Comparison of ENCODE assay signal across 15 cellular contexts in the genomic region with DNA sequence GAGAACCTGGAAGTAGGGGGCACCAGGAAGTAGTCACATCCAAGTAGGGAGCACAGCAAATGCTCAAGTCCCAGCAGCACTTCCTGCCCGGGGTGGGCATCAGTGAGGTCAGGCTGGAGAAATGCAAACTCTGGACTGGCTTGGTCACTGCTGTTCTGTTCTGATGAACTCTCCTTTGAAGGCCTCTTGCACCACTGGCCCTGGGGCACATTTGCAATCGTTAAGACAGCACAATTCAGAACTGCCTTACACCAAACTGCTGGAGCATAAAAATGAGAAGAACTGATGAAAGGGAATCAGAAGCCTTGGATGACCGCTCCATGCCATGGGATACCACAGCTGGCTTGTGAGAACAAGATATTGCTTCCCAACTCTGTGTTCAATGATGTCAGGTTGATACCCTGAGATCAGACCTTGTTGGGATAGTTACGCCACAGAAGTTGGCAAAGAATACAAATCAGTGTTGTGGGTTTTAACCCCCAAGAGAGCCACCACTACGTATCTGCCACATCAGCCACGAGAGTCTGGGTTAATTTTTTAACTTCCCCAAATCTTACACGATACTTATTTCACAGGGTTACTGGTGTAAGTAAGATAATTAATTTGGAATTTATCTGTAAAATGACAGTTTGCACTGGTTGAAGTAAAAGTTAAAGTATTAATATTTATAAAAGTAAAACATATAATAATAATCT. TPM values are rescaled to one million over a fixed set of nuclear protein-coding genes. Genes with fewer than 3 reads are reported as not detected.
DNase-seq lines count a peak whose midpoint lies in the region; ATAC-seq and TF ChIP-seq lines count a peak whose summit lies in the region.
"Had no signal": no experiment of that assay in that cellular context is flagged by ENCODE, and none has a peak within 500 bp of the region (broad histone marks: within the 10 kb centered on the region; RNA-seq: fewer than 3 reads in every experiment).

No MANE protein-coding gene starts in this region.

- H3K79me1 ChIP-seq in trophoblast cell (ENCODE audit: low read length) = no peaks in the 10 kb centered on the region

- no peak overlapping the region for H3K18ac ChIP-seq in trophoblast cell (ENCODE audit: low read length)

- no peak overlapping the region for H3K4me3 Mint-ChIP-seq in GM23338
- no peak overlapping the region for H3K4me3 Mint-ChIP-seq in activated CD4-positive, alpha-beta T cell treated with anti-CD3 and anti-CD28 coated beads for 36 hours
- H3K4me3 Mint-ChIP-seq: activated naive CD4-positive, alpha-beta T cell treated with anti-CD3 and anti-CD28 coated beads for 36 hours; nephron progenitor cell had no signal

- H2BK120ac ChIP-seq in trophoblast cell (ENCODE audit: insufficient read depth, low read length, poor library complexity) = no peak overlapping the region

- no peak overlapping the region for H2BK5ac ChIP-seq in trophoblast cell (ENCODE audit: low read depth, low read length, poor library complexity)

- H3K27ac Mint-ChIP-seq in GM23338 = no peak overlapping the region; the same call in 1 of the 2 replicates
- no peak overlapping the region for H3K27ac Mint-ChIP-seq in activated CD4-positive, alpha-beta T cell treated with anti-CD3 and anti-CD28 coated beads for 36 hours
- H3K27ac Mint-ChIP-seq: activated naive CD4-positive, alpha-beta T cell treated with anti-CD3 and anti-CD28 coated beads for 36 hours; nephron progenitor cell had no signal

- H4K8ac ChIP-seq in trophoblast cell (ENCODE audit: low read depth, low read length) = no peak overlapping the region

- TF ChIP-seq POLR2A in NB4 (IDR thresholded peaks at IDR 0.05; ENCODE audit: extremely low read depth, insufficient read length) = no peak

- H3K36me3 ChIP-seq in GM23338 (ENCODE audit: insufficient read depth) = no peaks in the 10 kb centered on the region
- H3K36me3 ChIP-seq in trophoblast cell (ENCODE audit: control insufficient read depth in 1 of 2, insufficient read depth in 2 of 2, low read length in 2 of 2) = no peaks in the 10 kb centered on the region
- H3K36me3 ChIP-seq: MG63 had no signal

- H4K91ac ChIP-seq in trophoblast cell (ENCODE audit: low read depth, low read length) = no peak overlapping the region

- DNase-seq in GM23338 (ENCODE audit: low spot score) = no peak
- DNase-seq in NB4 (ENCODE audit: low read depth) = peak; percentile 50
- peak; percentile 77 for DNase-seq in epithelial cell of proximal tubule (ENCODE audit: low read depth)
- peak; percentile 56 to 59 for DNase-seq in trophoblast cell
- no peak for DNase-seq in NCI-H2171 (lab: John Stamatoyannopoulos, UW)
- DNase-seq in GM10266 (ENCODE audit: extremely low spot score) = no peak
- DNase-seq in activated CD4-positive, alpha-beta T cell treated with anti-CD3 and anti-CD28 coated beads for 36 hours = no peak
- no peak for DNase-seq in coronary artery (ENCODE audit: low spot score)
- DNase-seq: activated CD4-positive, alpha-beta T cell treated with anti-CD3 and anti-CD28 coated beads for 4 hours; activated CD8-positive, alpha-beta memory T cell treated with anti-CD3 and anti-CD28 coated beads, Interleukin-2, amount 50 U/mL, for 48 hours; activated naive CD4-positive, alpha-beta T cell treated with anti-CD3 and anti-CD28 coated beads for 36 hours; erythroblast; MG63; NCI-H2107; nephron progenitor cell had no signal

- H2AK5ac ChIP-seq in trophoblast cell (ENCODE audit: low read length) = no peak overlapping the region

- POLR2A ChIA-PET in activated CD4-positive, alpha-beta T cell treated with anti-CD3 and anti-CD28 coated beads for 36 hours (lab: Charles Lee) = no interaction called here

- no peak overlapping the region for H3K4me2 ChIP-seq in GM23338
- no peak overlapping the region for H3K4me2 ChIP-seq in trophoblast cell (ENCODE audit: low read length)

- H3K27me3 Mint-ChIP-seq in GM23338 (ENCODE audit: insufficient read depth, low read depth, poor library complexity) = no peaks in the 10 kb centered on the region
- H3K27me3 Mint-ChIP-seq in activated CD4-positive, alpha-beta T cell treated with anti-CD3 and anti-CD28 coated beads for 36 hours = no peaks in the 10 kb centered on the region

- no peak overlapping the region for H3K23ac ChIP-seq in trophoblast cell (ENCODE audit: low read length)

- H3K9me3 ChIP-seq in trophoblast cell (ENCODE audit: insufficient read depth, low read depth, low read length) = peaks cover 2% of the 10 kb centered on the region

- no peak for TF ChIP-seq CTCF in GM23338 (conservative IDR thresholded peaks at IDR 0.05; ENCODE audit: low read depth in 2 of 2)
- TF ChIP-seq CTCF in NB4 (IDR thresholded peaks at IDR 0.05; ENCODE audit: low read depth, low read length) = no peak
- TF ChIP-seq CTCF in epithelial cell of proximal tubule (conservative IDR thresholded peaks at IDR 0.05; ENCODE audit: low read depth, low read length) = no peak
- TF ChIP-seq CTCF in GM10266 (IDR thresholded peaks at IDR 0.05; ENCODE audit: control insufficient read depth, insufficient read depth, low read depth, missing control alignments) = no peak
- no peak for TF ChIP-seq CTCF in coronary artery (IDR thresholded peaks at IDR 0.05)

- H2AFZ ChIP-seq in GM23338 (peak overlapping the region; percentile 63; the same call in 1 of the 2 replicates), trophoblast cell (ENCODE audit: insufficient read depth, low read length, poor library complexity) (no peak overlapping the region)

- H3K4me3 ChIP-seq in GM23338 = no peak overlapping the region
- no peak overlapping the region for H3K4me3 ChIP-seq in NB4 (ENCODE audit: low read depth, low read length)
- H3K4me3 ChIP-seq in epithelial cell of proximal tubule (ENCODE audit: low read depth, low read length) = no peak overlapping the region
- no peak overlapping the region for H3K4me3 ChIP-seq in trophoblast cell (ENCODE audit: low read depth, low read length)
- no peak overlapping the region for H3K4me3 ChIP-seq in coronary artery
- H3K4me3 ChIP-seq: MG63 had no signal

- peaks cover 9% of the 10 kb centered on the region; the same call in 2 of the 3 replicates for H3K4me1 Mint-ChIP-seq in GM23338
- H3K4me1 Mint-ChIP-seq in activated CD4-positive, alpha-beta T cell treated with anti-CD3 and anti-CD28 coated beads for 36 hours = no peaks in the 10 kb centered on the region

- ATAC-seq in GM23338 = no peak; the same call in 2 of the 3 replicates
- no peak for ATAC-seq in activated CD4-positive, alpha-beta T cell treated with anti-CD3 and anti-CD28 coated beads for 36 hours

- H3K14ac ChIP-seq in trophoblast cell (ENCODE audit: low read length) = no peak overlapping the region

- H4K12ac ChIP-seq in trophoblast cell (ENCODE audit: low read depth, low read length) = no peak overlapping the region

- H3K27ac ChIP-seq in GM23338 (ENCODE audit: low read depth) (no peak overlapping the region), trophoblast cell (ENCODE audit: low read depth, low read length) (no peak overlapping the region), coronary artery (no peak overlapping the region)

- no peaks in the 10 kb centered on the region for H3K9me3 Mint-ChIP-seq in GM23338
- H3K9me3 Mint-ChIP-seq in activated CD4-positive, alpha-beta T cell treated with anti-CD3 and anti-CD28 coated beads for 36 hours (ENCODE audit: low read depth) = no peaks in the 10 kb centered on the region
- H3K9me3 Mint-ChIP-seq: activated naive CD4-positive, alpha-beta T cell treated with anti-CD3 and anti-CD28 coated beads for 36 hours; nephron progenitor cell had no signal

- H2BK12ac ChIP-seq in trophoblast cell (ENCODE audit: low read length) = no peak overlapping the region

- WGBS in trophoblast cell (ENCODE audit: extremely low coverage, insufficient coverage, insufficient read length) = no CpG with 5 or more reads among the region's 7 CpGs

- H3K79me2 ChIP-seq in GM23338 (replicated peaks; ENCODE audit: insufficient read depth) (no peaks in the 10 kb centered on the region), trophoblast cell (ENCODE audit: control insufficient read depth, insufficient read depth, low read length, poor library complexity) (no peaks in the 10 kb centered on the region)

- H3K27me3 ChIP-seq in GM23338 (ENCODE audit: insufficient read depth) = no peaks in the 10 kb centered on the region
- no peaks in the 10 kb centered on the region for H3K27me3 ChIP-seq in trophoblast cell (ENCODE audit: insufficient read depth, low read length)
- H3K27me3 ChIP-seq: MG63 had no signal

- H3K9ac ChIP-seq in trophoblast cell (ENCODE audit: low read length) = no peak overlapping the region

- H3K4ac ChIP-seq in trophoblast cell (ENCODE audit: low read depth, low read length) = no peak overlapping the region

- no peaks in the 10 kb centered on the region for H4K20me1 ChIP-seq in GM23338 (replicated peaks; ENCODE audit: insufficient read depth)

- H3F3A ChIP-seq in GM23338 (replicated peaks; ENCODE audit: low read depth) = no peaks in the 10 kb centered on the region

- CTCF ChIA-PET in activated CD4-positive, alpha-beta T cell treated with anti-CD3 and anti-CD28 coated beads for 36 hours (lab: Charles Lee) = no interaction called here

- H3K9me2 ChIP-seq in GM23338 (ENCODE audit: insufficient read depth) = 0 out of 2 replicates have a peak, but pooled peaks cover 4% of the 10 kb centered on the region

- intact Hi-C loops in activated CD4-positive, alpha-beta T cell treated with anti-CD3 and anti-CD28 coated beads for 36 hours (cut with DNase I, micrococcal nuclease) = no loop called here

- H3K4me1 ChIP-seq in GM23338 (ENCODE audit: insufficient read depth) (no peaks in the 10 kb centered on the region), trophoblast cell (ENCODE audit: control insufficient read depth in 1 of 2, insufficient read depth in 2 of 2, low read length in 2 of 2) (peaks cover 6 to 14% of the 10 kb centered on the region in 2 experiments)

- H3K36me3 Mint-ChIP-seq in GM23338 (ENCODE audit: low read depth) = no peaks in the 10 kb centered on the region
- H3K36me3 Mint-ChIP-seq in activated CD4-positive, alpha-beta T cell treated with anti-CD3 and anti-CD28 coated beads for 36 hours (ENCODE audit: low read depth) = no peaks in the 10 kb centered on the region

TF ChIP-seq in GM23338, 12 proteins besides CTCF, POLR2A, EP300 and RAD21 (continues in another document):
- no peak for TF ChIP-seq ZNF114 (CRISPR knock-in tag; IDR thresholded peaks at IDR 0.05)

RNA-seq across cellular contexts. Expression of a gene that starts 42.2 kb away (rescaled TPM):
- total RNA-seq in GM23338 (2014; rRNA removed; shearing (Covaris generic)) = 6.0 and 6.6 TPM in 2 replicates
- polyA plus RNA-seq in GM23338 (2016; fragmentation: Nextera tagmentation; extraction: Ambion mirVana) = 3.8 and 3.9 TPM in 2 replicates
- total RNA-seq in epithelial cell of proximal tubule = 7.8 and 8.2 TPM in 2 replicates
- 9.7 and 9.8 TPM in 2 replicates for polyA plus RNA-seq in trophoblast cell (2013)
- total RNA-seq in activated CD4-positive, alpha-beta T cell treated with anti-CD3 and anti-CD28 coated beads for 36 hours = 1 to 10 TPM; 4.5 to 5.7 TPM

Comparison
In these comparisons a context has a peak if more than half of its experiments do, and no peak if none do; other contexts are left out.
1. DNase-seq: peak in NB4 (single experiment), epithelial cell of proximal tubule (single experiment) and trophoblast cell (2 of 2); none in GM23338 (single experiment), NCI-H2171 (single experiment), GM10266 (single experiment), activated CD4-positive, alpha-beta T cell treated with anti-CD3 and anti-CD28 coated beads for 36 hours (single experiment) and coronary artery (single experiment).